Comparison of ENCODE assay signal across 31 cellular contexts in genomic region chr2:6471419-6471818, GRCh38.
"Had no signal": no experiment of that assay in that cellular context is flagged by ENCODE, and none has a peak within 500 bp of the region (broad histone marks: within the 10 kb centered on the region; RNA-seq: fewer than 3 reads in every experiment).

No MANE protein-coding gene starts in this region.

- H3K36me3 ChIP-seq: WERI-Rb-1 had no signal

- H3K27ac ChIP-seq: PC-9, RWPE1, WERI-Rb-1 had no signal

- H3K4me3 ChIP-seq: PC-9 had no signal

- H3K27me3 Mint-ChIP-seq: brain had no signal

- H3K27ac Mint-ChIP-seq: activated naive CD4-positive, alpha-beta T cell treated with anti-CD3 and anti-CD28 coated beads, Interleukin-2, amount 10 ng/mL, durations not matched to agents 7 days and 5 days; activated naive CD8-positive, alpha-beta T cell; activated naive CD8-positive, alpha-beta T cell treated with anti-CD3 and anti-CD28 coated beads, Interleukin-2, amount 50 U/mL, for 24 hours; activated T-helper 1 cell treated with anti-CD3 and anti-CD28 coated beads, Interleukin-12 subunit alpha, Interleukin-12 subunit beta, Interleukin-2, Interleukin-4 antibody, amounts not matched to agents 30 ng/mL and 10 ng/mL and 1 ng/mL, durations not matched to agents 14 hours and 24 hours and 36 hours; brain had no signal

- H3K4me1 Mint-ChIP-seq: activated naive CD4-positive, alpha-beta T cell treated with anti-CD3 and anti-CD28 coated beads, Interleukin-2, amount 10 ng/mL, durations not matched to agents 7 days and 5 days; activated naive CD8-positive, alpha-beta T cell treated with anti-CD3 and anti-CD28 coated beads, Interleukin-2, amount 50 U/mL, for 24 hours had no signal

- DNase-seq: activated CD4-positive, alpha-beta T cell treated with anti-CD3 and anti-CD28 coated beads for 1 hour; activated CD4-positive, alpha-beta T cell treated with anti-CD3 and anti-CD28 coated beads for 48 hours; activated CD4-positive, alpha-beta T cell treated with anti-CD3 and anti-CD28 coated beads, Interleukin-2, amount 50 U/mL, for 48 hours; activated CD4-positive, CD25-positive, alpha-beta regulatory T cell; activated CD8-positive, alpha-beta memory T cell treated with anti-CD3 and anti-CD28 coated beads, Interleukin-2, amount 50 U/mL, for 4 hours; activated effector memory CD4-positive, alpha-beta T cell treated with Interleukin-2 at 50 U/mL for 16 hours; activated naive CD4-positive, alpha-beta T cell treated with anti-CD3 and anti-CD28 coated beads, Interleukin-2, amount 10 ng/mL, durations not matched to agents 7 days and 5 days; activated naive CD8-positive, alpha-beta T cell treated with anti-CD3 and anti-CD28 coated beads, Interleukin-2, amount 50 U/mL, for 24 hours; activated T-cell treated with anti-CD3 and anti-CD28 coated beads for 4 hours; activated T-cell treated with anti-CD3 and anti-CD28 coated beads, Interleukin-2, amount 50 U/mL, for 4 hours; anterior cingulate cortex; caudate nucleus; cerebellar nuclear complex; KG1; MM.1S; MV-4-11; NCI-H1092; NCI-H1436 treated with DMSO at 0.1 percent for 48 hours; NCI-H1694 treated with DMSO at 0.1 percent for 48 hours; NCI-H2029; NCI-H345; NCI-H524 treated with DMSO at 0.1 percent for 48 hours; NCI-H774; PC-9; SIG-M5; T1000; WERI-Rb-1 had no signal

- H3K9me3 Mint-ChIP-seq: activated T-cell treated with anti-CD3 and anti-CD28 coated beads, Interleukin-2, amount 50 U/mL, for 4 hours had no signal

- H2AFZ ChIP-seq: PC-9 had no signal

- H3K36me3 Mint-ChIP-seq: activated naive CD4-positive, alpha-beta T cell treated with anti-CD3 and anti-CD28 coated beads, Interleukin-2, amount 10 ng/mL, durations not matched to agents 7 days and 5 days; activated naive CD8-positive, alpha-beta T cell; brain had no signal

- H3K4me2 ChIP-seq: PC-9 had no signal

- H3K4me3 Mint-ChIP-seq: activated naive CD4-positive, alpha-beta T cell treated with anti-CD3 and anti-CD28 coated beads, Interleukin-2, amount 10 ng/mL, durations not matched to agents 7 days and 5 days; activated naive CD8-positive, alpha-beta T cell; activated naive CD8-positive, alpha-beta T cell treated with anti-CD3 and anti-CD28 coated beads, Interleukin-2, amount 50 U/mL, for 24 hours; activated T-cell treated with anti-CD3 and anti-CD28 coated beads, Interleukin-2, amount 50 U/mL, for 4 hours; activated T-helper 1 cell treated with anti-CD3 and anti-CD28 coated beads, Interleukin-12 subunit alpha, Interleukin-12 subunit beta, Interleukin-2, Interleukin-4 antibody, amounts not matched to agents 30 ng/mL and 10 ng/mL and 1 ng/mL, durations not matched to agents 14 hours and 24 hours and 36 hours; brain had no signal
